27 cellular contexts compared by ENCODE assay signal in genomic region chr1:59194621-59195020, GRCh38.
"Had no signal": no experiment of that assay in that cellular context is flagged by ENCODE, and none has a peak within 500 bp of the region (broad histone marks: within the 10 kb centered on the region; RNA-seq: fewer than 3 reads in every experiment).

No MANE protein-coding gene starts in this region.

- H3K4me1 ChIP-seq: adrenal gland, upper lobe of right lung had no signal

- DNase-seq: activated CD4-positive, alpha-beta T cell treated with anti-CD3 and anti-CD28 coated beads for 4 hours; activated CD4-positive, alpha-beta T cell treated with anti-CD3 and anti-CD28 coated beads, Interleukin-2, amount 50 U/mL, for 4 hours; activated naive CD4-positive, alpha-beta T cell treated with anti-CD3 and anti-CD28 coated beads for 36 hours; activated naive CD8-positive, alpha-beta T cell treated with anti-CD3 and anti-CD28 coated beads for 36 hours; activated T-cell treated with anti-CD3 and anti-CD28 coated beads for 4 hours; activated T-cell treated with anti-CD3 and anti-CD28 coated beads, Interleukin-2, amount 50 U/mL, for 72 hours; adrenal gland; aorta; body of pancreas; dorsolateral prefrontal cortex; effector memory CD4-positive, alpha-beta T cell; foreskin melanocyte; left ventricle myocardium superior; naive thymus-derived CD4-positive, alpha-beta T cell; ovary; retina; sigmoid colon; stimulated activated CD4-positive, alpha-beta T cell treated with anti-CD3 and anti-CD28 coated beads, Interleukin-1b, Interleukin-23, amount 100 ng/mL, for 48 hours; stimulated activated CD4-positive, alpha-beta T cell treated with anti-CD3 and anti-CD28 coated beads, Interleukin-4, amount 100 ng/mL, for 4 hours; stimulated activated CD8-positive, alpha-beta memory T cell treated with anti-CD3 and anti-CD28 coated beads, Interleukin-4, amount 100 ng/mL, for 48 hours; stimulated activated naive CD8-positive, alpha-beta T cell treated with anti-CD3 and anti-CD28 coated beads, Interleukin-15, amount 100 ng/mL, for 72 hours; substantia nigra; upper lobe of right lung had no signal

- H3K36me3 ChIP-seq: adrenal gland, ovary, sigmoid colon, upper lobe of right lung had no signal

- ATAC-seq: activated T-cell treated with anti-CD3 and anti-CD28 coated beads, Interleukin-2, amount 50 U/mL, for 72 hours; body of pancreas; left ventricle myocardium superior; naive thymus-derived CD4-positive, alpha-beta T cell; stimulated activated memory B cell treated with anti-CD40 and anti-IgM and Interleukin-4, amounts not matched to agents 10 μg/mL and 1 μg/mL and 100 μg/mL, for 72 hours; stimulated activated naive CD8-positive, alpha-beta T cell treated with anti-CD3 and anti-CD28 coated beads, Interleukin-15, amount 100 ng/mL, for 72 hours; upper lobe of right lung had no signal

- H3K27ac ChIP-seq: adrenal gland, body of pancreas, coronary artery, dorsolateral prefrontal cortex, ovary, sigmoid colon, upper lobe of right lung, VCaP had no signal

- H3K4me2 ChIP-seq: smooth muscle cell had no signal

- H3K4me3 ChIP-seq: adrenal gland, body of pancreas, coronary artery, dorsolateral prefrontal cortex, ovary, sigmoid colon, smooth muscle cell, upper lobe of right lung had no signal

- H3K27me3 ChIP-seq: adrenal gland, body of pancreas, ovary, sigmoid colon, upper lobe of right lung had no signal

- H3K9me3 ChIP-seq: adrenal gland, body of pancreas, ovary, sigmoid colon, upper lobe of right lung had no signal
